Comparison of ENCODE assay signal across 25 cellular contexts in genomic region chr4:65600656-65601055, GRCh38.
DNase-seq lines count a peak whose midpoint lies in the region; ATAC-seq and TF ChIP-seq lines count a peak whose summit lies in the region.
"Had no signal": no experiment of that assay in that cellular context is flagged by ENCODE, and none has a peak within 500 bp of the region (broad histone marks: within the 10 kb centered on the region; RNA-seq: fewer than 3 reads in every experiment).

No MANE protein-coding gene starts in this region.

- TF ChIP-seq POLR2A in gastroesophageal sphincter (IDR thresholded peaks at IDR 0.05), result no peak

- H3K4me1 ChIP-seq in adipocyte (ENCODE audit: control insufficient read depth, insufficient read depth, low read length), result no peaks in the 10 kb centered on the region
- no peaks in the 10 kb centered on the region for H3K4me1 ChIP-seq in gastroesophageal sphincter
- H3K4me1 ChIP-seq: Caco-2 had no signal

- no peaks in the 10 kb centered on the region for H3K4me1 Mint-ChIP-seq in nephron progenitor cell
- H3K4me1 Mint-ChIP-seq: CD4-positive, alpha-beta memory T cell; H9 had no signal

- H3K27me3 ChIP-seq in MG63 (no peaks in the 10 kb centered on the region), adipocyte (replicated peaks; ENCODE audit: control insufficient read depth, insufficient read depth, low read length) (peaks cover 3% of the 10 kb centered on the region), gastroesophageal sphincter (no peaks in the 10 kb centered on the region)

- H3K4me3 ChIP-seq in MG63 (peak overlapping the region; percentile 11; the same call in 1 of the 2 replicates), adipocyte (ENCODE audit: low read length) (no peak overlapping the region), gastroesophageal sphincter (no peak overlapping the region)
- H3K4me3 ChIP-seq: GM23338, K562 had no signal

- TF ChIP-seq CTCF in gastroesophageal sphincter (IDR thresholded peaks at IDR 0.05), result no peak
- no peak for TF ChIP-seq CTCF in nephron progenitor cell (IDR thresholded peaks at IDR 0.05)

- no peak for ATAC-seq in gastroesophageal sphincter
- ATAC-seq: GM23338, K562, Panc1 had no signal

- no peak overlapping the region for H3K27ac Mint-ChIP-seq in nephron progenitor cell
- H3K27ac Mint-ChIP-seq: CD4-positive, alpha-beta memory T cell; GM23338; H9 had no signal

- H3K27me3 Mint-ChIP-seq in nephron progenitor cell (ENCODE audit: low read depth, poor library complexity), result no peaks in the 10 kb centered on the region
- H3K27me3 Mint-ChIP-seq: CD4-positive, alpha-beta memory T cell had no signal

- no peak for DNase-seq in MG63
- DNase-seq in adipocyte (ENCODE audit: low read depth), result peak; percentile 62
- peak; percentile 26 for DNase-seq in dedifferentiated amniotic fluid mesenchymal stem cell (ENCODE audit: extremely low spot score)
- DNase-seq in medulla oblongata (ENCODE audit: extremely low spot score), result peak; percentile 12
- DNase-seq in nephron progenitor cell, result no peak
- DNase-seq in activated CD4-positive, alpha-beta T cell treated with anti-CD3 and anti-CD28 coated beads for 48 hours, result no peak
- DNase-seq in HPDE6-E6E7 (ENCODE audit: extremely low spot score), result no peak
- DNase-seq: C1 segment of cervical spinal cord; Caco-2; CD4-positive, alpha-beta memory T cell; H9; Kasumi-1; NCI-H1105 treated with DMSO at 0.1 percent for 48 hours; NCI-H1694; NCI-H2029 treated with DMSO at 0.1 percent for 48 hours; NCI-H2171; NCI-H226; NCI-H524; NCI-H774; SHP77 had no signal

- no peak overlapping the region for H3K4me3 Mint-ChIP-seq in nephron progenitor cell
- H3K4me3 Mint-ChIP-seq: CD4-positive, alpha-beta memory T cell; GM23338; H9 had no signal

- H3K9ac ChIP-seq in adipocyte (ENCODE audit: low read length), result no peak overlapping the region

- H3K9me3 ChIP-seq in MG63, result no peaks in the 10 kb centered on the region
- H3K9me3 ChIP-seq in adipocyte (ENCODE audit: control insufficient read depth, low read length), result no peaks in the 10 kb centered on the region
- no peaks in the 10 kb centered on the region for H3K9me3 ChIP-seq in gastroesophageal sphincter
- H3K9me3 ChIP-seq: Caco-2 had no signal

- no peaks in the 10 kb centered on the region for H3K9me3 Mint-ChIP-seq in nephron progenitor cell
- H3K9me3 Mint-ChIP-seq: GM23338, H9 had no signal

- no peak overlapping the region for H3K27ac ChIP-seq in gastroesophageal sphincter
- H3K27ac ChIP-seq: RWPE1 had no signal

- no peaks in the 10 kb centered on the region for H3K36me3 Mint-ChIP-seq in nephron progenitor cell (ENCODE audit: low read depth)
- H3K36me3 Mint-ChIP-seq: CD4-positive, alpha-beta memory T cell had no signal

- TF ChIP-seq EP300 in gastroesophageal sphincter (IDR thresholded peaks at IDR 0.05), result no peak

- WGBS in gastroesophageal sphincter (ENCODE audit: low coverage in 1 of 2), 2 donors, result 60 to 72% methylated on average over 3 of the region's 3 CpGs

- peaks cover 43% of the 10 kb centered on the region for H3K36me3 ChIP-seq in MG63
- H3K36me3 ChIP-seq in adipocyte (ENCODE audit: control insufficient read depth, insufficient read depth, low read length, severe bottlenecking), result no peaks in the 10 kb centered on the region
- no peaks in the 10 kb centered on the region for H3K36me3 ChIP-seq in gastroesophageal sphincter

Comparison
In these comparisons a context has a peak if more than half of its experiments do, and no peak if none do; other contexts are left out.
1. DNase-seq: peak in adipocyte (single experiment), dedifferentiated amniotic fluid mesenchymal stem cell (single experiment) and medulla oblongata (single experiment); none in MG63 (single experiment), nephron progenitor cell (single experiment), activated CD4-positive, alpha-beta T cell treated with anti-CD3 and anti-CD28 coated beads for 48 hours (single experiment) and HPDE6-E6E7 (single experiment).